20 cellular contexts compared by ENCODE assay signal in genomic region chr3:140031170-140031569, GRCh38.
DNase-seq lines count a peak whose midpoint lies in the region; ATAC-seq, FAIRE-seq and TF ChIP-seq lines count a peak whose summit lies in the region.
"Had no signal": no experiment of that assay in that cellular context is flagged by ENCODE, and none has a peak within 500 bp of the region (broad histone marks: within the 10 kb centered on the region; RNA-seq: fewer than 3 reads in every experiment).

No MANE protein-coding gene starts in this region.

- H3K27ac Mint-ChIP-seq in astrocyte (ENCODE audit: unreplicated experiment) (no peak overlapping the region), endodermal cell (no peak overlapping the region)
- H3K27ac Mint-ChIP-seq: B cell; CD8-positive, alpha-beta T cell; HFFc6 had no signal

- H3K4me1 Mint-ChIP-seq in astrocyte (ENCODE audit: low read depth, unreplicated experiment) (peaks cover 5% of the 10 kb centered on the region), endodermal cell (peaks cover 11% of the 10 kb centered on the region)
- H3K4me1 Mint-ChIP-seq: B cell had no signal

- no peaks in the 10 kb centered on the region for H3K79me2 ChIP-seq in astrocyte (ENCODE audit: insufficient read depth, low read length)

- DNase-seq in MG63 (peak; percentile 39), astrocyte (ENCODE audit: low read depth) (peak; percentile 41), endodermal cell (no peak), left ventricle myocardium superior (no peak), NCI-H2029 treated with DMSO at 0.1 percent for 48 hours (lab: John Stamatoyannopoulos, UW) (no peak), inferior parietal cortex (ENCODE audit: extremely low spot score) (no peak)
- DNase-seq: 8988T; CD8-positive, alpha-beta T cell; COR-L47; DMS79 treated with DMSO at 0.1 percent for 48 hours; GF-D8; GOT3; H7; HFFc6; IMR-90 had no signal

- no peak overlapping the region for H3K27ac ChIP-seq in astrocyte (ENCODE audit: low read depth, low read length)
- H3K27ac ChIP-seq in endodermal cell (ENCODE audit: low read depth, low read length) = peak overlapping the region; percentile 80
- H3K27ac ChIP-seq: BLaER1 treated with 17β-estradiol and CSF1 and Interleukin-3, amounts not matched to agents 10 nM and 100 nM had no signal

- ATAC-seq in left ventricle myocardium superior (no peak), HG03460 (IDR thresholded peaks at IDR 0.05; ENCODE audit: unreplicated experiment) (no peak)
- ATAC-seq: CD8-positive, alpha-beta T cell; HCT116 had no signal

- H3K9ac ChIP-seq in astrocyte (ENCODE audit: low read length) (no peak overlapping the region), endodermal cell (ENCODE audit: extremely low read depth, low read length, poor library complexity, severe bottlenecking) (no peak overlapping the region)
- H3K9ac ChIP-seq: BLaER1 treated with 17β-estradiol and CSF1 and Interleukin-3, amounts not matched to agents 10 nM and 100 nM had no signal

- peaks cover 10% of the 10 kb centered on the region for H3K36me3 Mint-ChIP-seq in astrocyte (ENCODE audit: low read depth, unreplicated experiment)
- no peaks in the 10 kb centered on the region for H3K36me3 Mint-ChIP-seq in endodermal cell (ENCODE audit: low read depth)
- H3K36me3 Mint-ChIP-seq: CD8-positive, alpha-beta T cell had no signal

- H3K27me3 Mint-ChIP-seq in astrocyte (ENCODE audit: low read depth, unreplicated experiment) (peaks cover 12% of the 10 kb centered on the region), endodermal cell (ENCODE audit: insufficient read depth) (peaks cover 58% of the 10 kb centered on the region)

- no peak for FAIRE-seq in astrocyte (lab: Jason Lieb, UNC)
- FAIRE-seq: HTR-8/SVneo had no signal

- H3K36me3 ChIP-seq in MG63 (no peaks in the 10 kb centered on the region), astrocyte (ENCODE audit: insufficient read depth, low read length) (no peaks in the 10 kb centered on the region), endodermal cell (ENCODE audit: control insufficient read depth, insufficient read depth, low read length) (no peaks in the 10 kb centered on the region)
- H3K36me3 ChIP-seq: BLaER1 treated with 17β-estradiol and CSF1 and Interleukin-3, amounts not matched to agents 10 nM and 100 nM had no signal

- TF ChIP-seq CTCF in astrocyte (IDR thresholded peaks at IDR 0.05; ENCODE audit: insufficient read depth, low read depth, low read length) (no peak), endodermal cell (conservative IDR thresholded peaks at IDR 0.05) (no peak)

- H3K4me1 ChIP-seq in astrocyte (ENCODE audit: insufficient read depth, low read length) (no peaks in the 10 kb centered on the region), endodermal cell (ENCODE audit: control insufficient read depth, insufficient read depth, low read length) (peaks cover 3% of the 10 kb centered on the region)
- H3K4me1 ChIP-seq: BLaER1 treated with 17β-estradiol and CSF1 and Interleukin-3, amounts not matched to agents 10 nM and 100 nM had no signal

- H3K4me2 ChIP-seq in astrocyte (ENCODE audit: low read length) = no peak overlapping the region
- H3K4me2 ChIP-seq: BLaER1 treated with 17β-estradiol and CSF1 and Interleukin-3, amounts not matched to agents 10 nM and 100 nM had no signal

- no peaks in the 10 kb centered on the region for H4K20me1 ChIP-seq in astrocyte (ENCODE audit: insufficient read depth, low read length)
- H4K20me1 ChIP-seq: BLaER1 treated with 17β-estradiol and CSF1 and Interleukin-3, amounts not matched to agents 10 nM and 100 nM had no signal

- no peak overlapping the region for H3K4me3 Mint-ChIP-seq in astrocyte (ENCODE audit: unreplicated experiment)
- no peak overlapping the region for H3K4me3 Mint-ChIP-seq in endodermal cell
- H3K4me3 Mint-ChIP-seq: B cell; CD8-positive, alpha-beta T cell; HFFc6 had no signal

- WGBS in endodermal cell (ENCODE audit: insufficient coverage in 1 of 2, insufficient read length in 1 of 2), 2 experiments = 90 to 94% methylated on average over 3 to 4 of the region's 4 CpGs

- intact Hi-C loops in left ventricle myocardium superior (cut with micrococcal nuclease) = no loop called here

- no peak overlapping the region for H2AFZ ChIP-seq in astrocyte (ENCODE audit: low read depth, low read length)

- H3K9me3 Mint-ChIP-seq in astrocyte (ENCODE audit: unreplicated experiment) = peaks cover 2% of the 10 kb centered on the region
- H3K9me3 Mint-ChIP-seq in endodermal cell = no peaks in the 10 kb centered on the region
- H3K9me3 Mint-ChIP-seq: CD8-positive, alpha-beta T cell had no signal

- H3K27me3 ChIP-seq in MG63 (peaks cover 4% of the 10 kb centered on the region), astrocyte (ENCODE audit: insufficient read depth, low read length) (no peaks in the 10 kb centered on the region), endodermal cell (ENCODE audit: control insufficient read depth, insufficient read depth, low read length, poor library complexity, severe bottlenecking) (peaks cover 35% of the 10 kb centered on the region)
- H3K27me3 ChIP-seq: BLaER1 treated with 17β-estradiol and CSF1 and Interleukin-3, amounts not matched to agents 10 nM and 100 nM had no signal

- H3K4me3 ChIP-seq in MG63 = no peak overlapping the region
- no peak overlapping the region for H3K4me3 ChIP-seq in astrocyte (ENCODE audit: insufficient read depth, low read depth, low read length)
- H3K4me3 ChIP-seq in endodermal cell (ENCODE audit: low read length) = no peak overlapping the region
- H3K4me3 ChIP-seq: BLaER1 treated with 17β-estradiol and CSF1 and Interleukin-3, amounts not matched to agents 10 nM and 100 nM had no signal

- H3K9me3 ChIP-seq in MG63 = no peaks in the 10 kb centered on the region
- H3K9me3 ChIP-seq in astrocyte (ENCODE audit: insufficient read depth, low read depth, low read length) = no peaks in the 10 kb centered on the region
- H3K9me3 ChIP-seq in endodermal cell (ENCODE audit: control insufficient read depth, low read length) = no peaks in the 10 kb centered on the region
- H3K9me3 ChIP-seq: BLaER1 treated with 17β-estradiol and CSF1 and Interleukin-3, amounts not matched to agents 10 nM and 100 nM had no signal

Comparison
In these comparisons a context has a peak if more than half of its experiments do, and no peak if none do; other contexts are left out.
1. DNase-seq: peak in MG63 (single experiment) and astrocyte (single experiment); none in endodermal cell (single experiment), left ventricle myocardium superior (single experiment), NCI-H2029 treated with DMSO at 0.1 percent for 48 hours (single experiment) and inferior parietal cortex (single experiment).